20 cellular contexts compared by ENCODE assay signal in genomic region chr7:70975816-70976215, GRCh38.
"Had no signal": no experiment of that assay in that cellular context is flagged by ENCODE, and none has a peak within 500 bp of the region (broad histone marks: within the 10 kb centered on the region; RNA-seq: fewer than 3 reads in every experiment).

No MANE protein-coding gene starts in this region.

- H3K27me3 ChIP-seq: gastrocnemius medialis, neural progenitor cell, right lobe of liver, suprapubic skin, thyroid gland had no signal

- FAIRE-seq: kidney, small intestine had no signal

- ATAC-seq: esophagus mucosa; gastrocnemius medialis; left lobe of liver; right lobe of liver; stimulated activated naive CD8-positive, alpha-beta T cell treated with anti-CD3 and anti-CD28 coated beads, Interleukin-15, amount 100 ng/mL, for 72 hours had no signal

- H2AFZ ChIP-seq: neural progenitor cell, parathyroid adenoma had no signal

- H3K4me1 ChIP-seq: gastrocnemius medialis, parathyroid adenoma, right lobe of liver, suprapubic skin, thyroid gland had no signal

- H3K27ac ChIP-seq: epithelial cell of prostate, gastrocnemius medialis, neural progenitor cell, parathyroid adenoma, right lobe of liver, suprapubic skin, thyroid gland had no signal

- H3K9me3 ChIP-seq: gastrocnemius medialis, right lobe of liver, suprapubic skin, thyroid gland had no signal

- H3K79me2 ChIP-seq: parathyroid adenoma had no signal

- H3K4me2 ChIP-seq: neural progenitor cell had no signal

- H3K4me3 ChIP-seq: gastrocnemius medialis, lung, neural progenitor cell, right lobe of liver, suprapubic skin, thyroid gland had no signal

- DNase-seq: effector CD8-positive, alpha-beta T cell; endodermal cell; foreskin fibroblast; gastrocnemius medialis; head of caudate nucleus; kidney; right lobe of liver; small intestine; stimulated activated CD4-positive, alpha-beta T cell treated with anti-CD3 and anti-CD28 coated beads, Interleukin-15, amount 100 ng/mL, for 24 hours; stimulated activated CD4-positive, alpha-beta T cell treated with anti-CD3 and anti-CD28 coated beads, Interleukin-2, amount 100 ng/mL, for 48 hours; stimulated activated naive CD4-positive, alpha-beta T cell; stimulated activated naive CD8-positive, alpha-beta T cell treated with anti-CD3 and anti-CD28 coated beads, Interleukin-15, amount 100 ng/mL, for 72 hours; thyroid gland had no signal

- H3K36me3 ChIP-seq: gastrocnemius medialis, neural progenitor cell, right lobe of liver, suprapubic skin, thyroid gland had no signal

- H3K9ac ChIP-seq: neural progenitor cell, parathyroid adenoma had no signal
